ENCODE assay signal across 11 cellular contexts in the genomic region with DNA sequence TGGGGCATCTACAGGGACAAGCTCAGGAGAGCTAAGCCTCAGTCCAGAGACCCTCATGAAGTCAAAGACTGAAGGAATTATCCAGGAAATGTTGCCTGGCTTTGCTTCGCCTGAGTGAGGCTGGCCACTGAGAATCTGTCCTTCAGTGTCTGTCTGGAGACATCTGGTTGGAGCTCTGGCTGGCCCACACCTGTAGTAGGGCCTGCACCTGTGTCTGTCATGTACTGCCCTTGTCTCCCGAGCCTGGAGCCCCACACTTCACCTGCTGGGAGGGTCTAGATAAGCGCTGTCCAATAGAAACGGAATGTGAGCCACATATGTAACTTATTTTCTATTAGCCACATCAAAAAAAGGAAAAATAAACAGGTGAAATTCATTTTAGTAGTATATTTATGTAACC. TPM values are rescaled to one million over a fixed set of nuclear protein-coding genes. Genes with fewer than 3 reads are reported as not detected.
DNase-seq lines count a peak whose midpoint lies in the region; ATAC-seq and TF ChIP-seq lines count a peak whose summit lies in the region.
"Had no signal": no experiment of that assay in that cellular context is flagged by ENCODE, and none has a peak within 500 bp of the region (broad histone marks: within the 10 kb centered on the region; RNA-seq: fewer than 3 reads in every experiment).

No MANE protein-coding gene starts in this region.

- POLR2A ChIA-PET in activated CD4-positive, alpha-beta T cell treated with anti-CD3 and anti-CD28 coated beads, Interleukin-2, amount 10 ng/mL, durations not matched to agents 7 days and 5 days (lab: Charles Lee) = interaction anchor here (1.1 kb wide), 1 partner anchor 16 kb away, joined by 3 read pairs; no protein-coding TSS in a partner anchor

- peak overlapping the region; percentile 64 to 74 for H3K27ac ChIP-seq in mucosa of rectum (ENCODE audit: low read depth in 2 of 2, low read length in 2 of 2)
- H3K27ac ChIP-seq in thoracic aorta = peak overlapping the region; percentile 80 to 98

- peak overlapping the region; percentile 77 for H3K27ac Mint-ChIP-seq in activated CD4-positive, alpha-beta T cell treated with anti-CD3 and anti-CD28 coated beads, Interleukin-2, amount 10 ng/mL, durations not matched to agents 7 days and 5 days
- H3K27ac Mint-ChIP-seq in activated naive CD8-positive, alpha-beta T cell treated with anti-CD3 and anti-CD28 coated beads, Interleukin-2, amount 50 U/mL, for 24 hours = peak overlapping the region; percentile 85

- no peaks in the 10 kb centered on the region for H3K9me3 Mint-ChIP-seq in activated CD4-positive, alpha-beta T cell treated with anti-CD3 and anti-CD28 coated beads, Interleukin-2, amount 10 ng/mL, durations not matched to agents 7 days and 5 days
- H3K9me3 Mint-ChIP-seq in activated naive CD8-positive, alpha-beta T cell treated with anti-CD3 and anti-CD28 coated beads, Interleukin-2, amount 50 U/mL, for 24 hours = no peaks in the 10 kb centered on the region

- H3K36me3 Mint-ChIP-seq in activated CD4-positive, alpha-beta T cell treated with anti-CD3 and anti-CD28 coated beads, Interleukin-2, amount 10 ng/mL, durations not matched to agents 7 days and 5 days (ENCODE audit: low read depth) = peaks cover 9% of the 10 kb centered on the region
- peaks cover 2% of the 10 kb centered on the region for H3K36me3 Mint-ChIP-seq in activated naive CD8-positive, alpha-beta T cell treated with anti-CD3 and anti-CD28 coated beads, Interleukin-2, amount 50 U/mL, for 24 hours (ENCODE audit: low read depth)

- H3K9ac ChIP-seq in mucosa of rectum (ENCODE audit: low read depth in 1 of 2, low read length in 2 of 2) = peak overlapping the region in 1 of 2 donors; percentile 1

- H3K27me3 ChIP-seq in mucosa of rectum (ENCODE audit: control insufficient read depth in 2 of 2, insufficient read depth in 2 of 2, low read length in 2 of 2) = no peaks in the 10 kb centered on the region
- no peaks in the 10 kb centered on the region for H3K27me3 ChIP-seq in thoracic aorta (replicated peaks; ENCODE audit: insufficient read depth)
- H3K27me3 ChIP-seq: colonic mucosa had no signal

- peaks cover 92% of the 10 kb centered on the region for H3K4me1 Mint-ChIP-seq in activated CD4-positive, alpha-beta T cell treated with anti-CD3 and anti-CD28 coated beads, Interleukin-2, amount 10 ng/mL, durations not matched to agents 7 days and 5 days
- peaks cover 92% of the 10 kb centered on the region for H3K4me1 Mint-ChIP-seq in activated naive CD8-positive, alpha-beta T cell treated with anti-CD3 and anti-CD28 coated beads, Interleukin-2, amount 50 U/mL, for 24 hours

- H3K36me3 ChIP-seq in mucosa of rectum (ENCODE audit: control insufficient read depth in 2 of 2, insufficient read depth in 2 of 2, low read length in 2 of 2) (no peaks in the 10 kb centered on the region), thoracic aorta (no peaks in the 10 kb centered on the region)
- H3K36me3 ChIP-seq: colonic mucosa had no signal

- no peak overlapping the region for H3K4me3 Mint-ChIP-seq in activated CD4-positive, alpha-beta T cell treated with anti-CD3 and anti-CD28 coated beads, Interleukin-2, amount 10 ng/mL, durations not matched to agents 7 days and 5 days
- peak overlapping the region; percentile 70 for H3K4me3 Mint-ChIP-seq in activated naive CD8-positive, alpha-beta T cell treated with anti-CD3 and anti-CD28 coated beads, Interleukin-2, amount 50 U/mL, for 24 hours

- H3K9me3 ChIP-seq in mucosa of rectum (ENCODE audit: control insufficient read depth in 2 of 2, low read length in 2 of 2) = no peaks in the 10 kb centered on the region
- H3K9me3 ChIP-seq in thoracic aorta = no peaks in the 10 kb centered on the region
- H3K9me3 ChIP-seq: colonic mucosa had no signal

- no peak for DNase-seq in activated CD4-positive, alpha-beta T cell treated with anti-CD3 and anti-CD28 coated beads, Interleukin-2, amount 10 ng/mL, durations not matched to agents 7 days and 5 days
- no peak for DNase-seq in activated CD4-positive, alpha-beta T cell treated with anti-CD3 and anti-CD28 coated beads for 4 hours
- DNase-seq in activated naive CD8-positive, alpha-beta T cell treated with anti-CD3 and anti-CD28 coated beads, Interleukin-2, amount 50 U/mL, for 24 hours = no peak
- DNase-seq in thoracic aorta (ENCODE audit: low spot score) = no peak
- no peak for DNase-seq in GF-D8 (lab: John Stamatoyannopoulos, UW)
- no peak for DNase-seq in EL
- DNase-seq: Karpas-422, NCI-H446 had no signal

- no peak for TF ChIP-seq CTCF in thoracic aorta (IDR thresholded peaks at IDR 0.05)

- CTCF ChIA-PET in activated CD4-positive, alpha-beta T cell treated with anti-CD3 and anti-CD28 coated beads, Interleukin-2, amount 10 ng/mL, durations not matched to agents 7 days and 5 days (lab: Charles Lee) = interaction anchor here (0.7 to 17.9 kb wide), 6 partner anchors 9 to 114 kb away, joined by 3 to 309 read pairs (median 9); a partner anchor contains a TSS

- no peak for ATAC-seq in activated naive CD8-positive, alpha-beta T cell treated with anti-CD3 and anti-CD28 coated beads, Interleukin-2, amount 50 U/mL, for 24 hours
- no peak for ATAC-seq in thoracic aorta (ENCODE audit: insufficient number of reproducible peaks, low FRiP score, low read depth)
- ATAC-seq in GM21529 (IDR thresholded peaks at IDR 0.05; ENCODE audit: unreplicated experiment) = no peak

- H3K4me1 ChIP-seq in mucosa of rectum (ENCODE audit: control insufficient read depth in 2 of 2, insufficient read depth in 2 of 2, low read length in 2 of 2) (peaks cover 17 to 22% of the 10 kb centered on the region in 2 donors), thoracic aorta (ENCODE audit: control insufficient read depth in 1 of 2, low read depth in 2 of 2) (peaks cover 35 to 47% of the 10 kb centered on the region in 2 donors)

- H3K4me3 ChIP-seq in mucosa of rectum (ENCODE audit: low read length in 2 of 2) (peak overlapping the region in 1 of 2 donors; percentile 20), thoracic aorta (no peak overlapping the region)
- H3K4me3 ChIP-seq: colonic mucosa had no signal

- H3K27me3 Mint-ChIP-seq in activated CD4-positive, alpha-beta T cell treated with anti-CD3 and anti-CD28 coated beads, Interleukin-2, amount 10 ng/mL, durations not matched to agents 7 days and 5 days = no peaks in the 10 kb centered on the region
- no peaks in the 10 kb centered on the region for H3K27me3 Mint-ChIP-seq in activated naive CD8-positive, alpha-beta T cell treated with anti-CD3 and anti-CD28 coated beads, Interleukin-2, amount 50 U/mL, for 24 hours

RNA-seq across cellular contexts. Expression of a gene that starts 9.9 kb away (rescaled TPM):
- total RNA-seq in activated CD4-positive, alpha-beta T cell treated with anti-CD3 and anti-CD28 coated beads, Interleukin-2, amount 10 ng/mL, durations not matched to agents 7 days and 5 days = 100 to 1,000 TPM; 218 to 232 TPM
- total RNA-seq in thoracic aorta = 100 to 1,000 TPM in 1 of 2 donors, 10 to 100 TPM in 1; 77.8 to 112 TPM

RNA-seq across cellular contexts. Expression of a gene that starts 56.5 kb away (rescaled TPM):
- total RNA-seq in activated CD4-positive, alpha-beta T cell treated with anti-CD3 and anti-CD28 coated beads, Interleukin-2, amount 10 ng/mL, durations not matched to agents 7 days and 5 days = 1 to 10 TPM; 7.9 to 9.1 TPM
- 100 to 1,000 TPM in 1 of 2 donors, 10 to 100 TPM in 1; 60.5 to 107 TPM for total RNA-seq in thoracic aorta

Comparison
In these comparisons a context has a peak if more than half of its experiments do, and no peak if none do; other contexts are left out.
1. RNA of a gene that starts 56.5 kb away (total RNA-seq): 60.5 to 107 TPM in thoracic aorta; 7.9 to 9.1 TPM in activated CD4-positive, alpha-beta T cell treated with anti-CD3 and anti-CD28 coated beads, Interleukin-2, amount 10 ng/mL, durations not matched to agents 7 days and 5 days; every median in the first group is over 4 times any median in the second.